In the genomic region with DNA sequence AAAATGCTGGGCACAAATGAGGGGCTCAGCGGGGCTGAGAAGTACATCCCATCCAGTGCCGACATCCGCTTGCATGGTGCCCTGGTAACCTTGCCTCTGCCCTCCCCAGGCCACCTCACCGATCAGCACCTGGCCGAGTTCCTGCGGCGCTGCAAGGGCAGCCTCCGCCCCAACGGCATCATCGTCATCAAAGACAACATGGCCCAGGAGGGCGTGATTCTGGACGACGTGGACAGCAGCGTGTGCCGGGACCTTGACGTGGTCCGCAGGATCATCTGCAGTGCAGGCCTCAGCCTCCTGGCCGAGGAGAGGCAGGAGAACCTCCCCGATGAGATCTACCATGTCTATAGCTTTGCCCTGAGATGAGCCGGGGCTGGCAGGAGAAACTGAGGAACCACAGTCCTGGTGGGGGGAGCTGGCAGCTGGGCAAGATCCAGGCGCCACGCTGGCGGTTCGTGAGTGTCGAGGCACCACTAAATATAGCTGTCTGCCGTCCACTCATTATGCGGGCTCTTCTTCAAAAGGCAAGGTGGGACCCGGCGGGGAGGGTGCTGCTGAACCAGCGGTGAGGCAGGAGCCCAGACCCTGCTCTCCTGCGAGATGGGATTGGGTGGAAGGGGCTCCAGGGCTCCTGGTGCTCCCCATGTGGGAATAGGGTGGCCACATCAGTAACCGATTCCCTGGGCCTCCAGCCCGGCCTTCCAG, we compare ENCODE assay signal across 19 cellular contexts. TPM values are rescaled to one million over a fixed set of nuclear protein-coding genes. Genes with fewer than 3 reads are reported as not detected.
"Had no signal": no experiment of that assay in that cellular context is flagged by ENCODE, and none has a peak within 500 bp of the region (broad histone marks: within the 10 kb centered on the region; RNA-seq: fewer than 3 reads in every experiment).

No MANE protein-coding gene starts in this region.

- DNase-seq: activated CD4-positive, alpha-beta T cell treated with anti-CD3 and anti-CD28 coated beads, Interleukin-2, amount 10 ng/mL, durations not matched to agents 7 days and 5 days; activated CD8-positive, alpha-beta memory T cell treated with anti-CD3 and anti-CD28 coated beads, Interleukin-2, amount 50 U/mL, for 48 hours; activated naive CD4-positive, alpha-beta T cell treated with Interleukin-2 at 50 U/mL for 16 hours; activated naive CD8-positive, alpha-beta T cell treated with anti-CD3 and anti-CD28 coated beads, Interleukin-2, amount 50 U/mL, for 24 hours; dorsolateral prefrontal cortex; left colon; lower lobe of right lung; psoas muscle; sigmoid colon; spleen; stimulated activated CD4-positive, alpha-beta T cell treated with anti-CD3 and anti-CD28 coated beads, Interleukin-1b, Interleukin-23, amount 100 ng/mL, for 48 hours; T-helper 9 cell had no signal

- H3K9me3 ChIP-seq: ascending aorta, lower lobe of right lung, psoas muscle, sigmoid colon, spleen had no signal

- FAIRE-seq: islet of Langerhans, urothelium cell line had no signal

- H3K27ac ChIP-seq: ascending aorta, lower lobe of right lung, psoas muscle, sigmoid colon had no signal

- H3K27me3 ChIP-seq: ascending aorta, dorsolateral prefrontal cortex, sigmoid colon, spleen had no signal

- H3K27me3 Mint-ChIP-seq: activated CD4-positive, alpha-beta T cell treated with anti-CD3 and anti-CD28 coated beads, Interleukin-2, amount 10 ng/mL, durations not matched to agents 7 days and 5 days; activated naive CD8-positive, alpha-beta T cell treated with anti-CD3 and anti-CD28 coated beads, Interleukin-2, amount 50 U/mL, for 24 hours had no signal

- ATAC-seq: activated naive CD8-positive, alpha-beta T cell treated with anti-CD3 and anti-CD28 coated beads, Interleukin-2, amount 50 U/mL, for 24 hours; left colon; lower lobe of right lung; psoas muscle had no signal

- H3K4me3 ChIP-seq: ascending aorta, dorsolateral prefrontal cortex, lower lobe of right lung, psoas muscle, sigmoid colon, spleen had no signal

- H3K4me3 Mint-ChIP-seq: activated CD4-positive, alpha-beta T cell treated with anti-CD3 and anti-CD28 coated beads, Interleukin-2, amount 10 ng/mL, durations not matched to agents 7 days and 5 days; activated naive CD8-positive, alpha-beta T cell treated with anti-CD3 and anti-CD28 coated beads, Interleukin-2, amount 50 U/mL, for 24 hours; activated T-helper 1 cell treated with anti-CD3 and anti-CD28 coated beads, Interleukin-12 subunit alpha, Interleukin-12 subunit beta, Interleukin-2, Interleukin-4 antibody, amounts not matched to agents 30 ng/mL and 10 ng/mL and 1 ng/mL, durations not matched to agents 14 hours and 24 hours and 36 hours; mesothelial cell of epicardium had no signal

- H3K27ac Mint-ChIP-seq: activated CD4-positive, alpha-beta T cell treated with anti-CD3 and anti-CD28 coated beads, Interleukin-2, amount 10 ng/mL, durations not matched to agents 7 days and 5 days; activated naive CD8-positive, alpha-beta T cell treated with anti-CD3 and anti-CD28 coated beads, Interleukin-2, amount 50 U/mL, for 24 hours; activated T-helper 1 cell treated with anti-CD3 and anti-CD28 coated beads, Interleukin-12 subunit alpha, Interleukin-12 subunit beta, Interleukin-2, Interleukin-4 antibody, amounts not matched to agents 30 ng/mL and 10 ng/mL and 1 ng/mL, durations not matched to agents 14 hours and 24 hours and 36 hours; mesothelial cell of epicardium had no signal

RNA-seq across cellular contexts. Expression of a gene that starts 14.3 kb away (rescaled TPM):
- total RNA-seq: activated CD4-positive, alpha-beta T cell treated with anti-CD3 and anti-CD28 coated beads, Interleukin-2, amount 10 ng/mL, durations not matched to agents 7 days and 5 days; activated T-helper 1 cell treated with anti-CD3 and anti-CD28 coated beads, Interleukin-12 subunit alpha, Interleukin-12 subunit beta, Interleukin-2, Interleukin-4 antibody, amounts not matched to agents 30 ng/mL and 10 ng/mL and 1 ng/mL, durations not matched to agents 14 hours and 24 hours and 36 hours; ascending aorta; lower lobe of right lung; osteocyte; psoas muscle had no signal
- polyA plus RNA-seq: neural cell, psoas muscle had no signal

RNA-seq across cellular contexts. Expression of a gene that starts 30.2 kb away (rescaled TPM):
- polyA plus RNA-seq: neural cell had no signal
